Comparison of ENCODE assay signal across 12 cellular contexts in the genomic region with DNA sequence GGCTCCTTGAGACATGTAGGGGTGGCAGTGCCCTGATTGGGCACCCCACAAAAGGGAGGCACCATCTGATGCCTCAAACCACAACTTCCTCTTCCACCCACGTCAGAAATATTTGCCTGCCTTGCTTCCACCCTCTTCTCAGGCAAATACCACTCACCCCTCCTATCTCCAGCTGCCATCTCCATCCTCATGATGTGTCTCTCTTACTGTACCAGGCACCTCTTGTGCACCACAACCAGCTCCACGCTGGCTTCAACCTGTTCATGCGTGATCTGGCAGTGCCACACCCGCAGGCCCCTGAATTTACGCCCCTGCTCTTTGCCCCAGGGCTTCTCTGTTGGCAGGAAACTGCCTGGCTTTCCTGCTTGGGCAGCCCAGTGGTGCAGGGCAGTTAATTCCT.
DNase-seq lines count a peak whose midpoint lies in the region; ATAC-seq and TF ChIP-seq lines count a peak whose summit lies in the region.
"Had no signal": no experiment of that assay in that cellular context is flagged by ENCODE, and none has a peak within 500 bp of the region (broad histone marks: within the 10 kb centered on the region; RNA-seq: fewer than 3 reads in every experiment).

No MANE protein-coding gene starts in this region.

- H3F3A ChIP-seq in GM23248 (ENCODE audit: insufficient read depth), result no peaks in the 10 kb centered on the region

- H3K79me2 ChIP-seq in mammary epithelial cell (ENCODE audit: insufficient read depth, low read length), result no peaks in the 10 kb centered on the region
- H3K79me2 ChIP-seq in GM23248 (ENCODE audit: insufficient read depth), result no peaks in the 10 kb centered on the region

- WGBS in mammary epithelial cell (ENCODE audit: low coverage, missing lambda C conversion rate), result 11% methylated on average over 3 of the region's 5 CpGs
- WGBS in GM23248 (ENCODE audit: low coverage in 1 of 2, low lambda C conversion rate in 2 of 2, missing lambda C conversion rate in 2 of 2), 2 experiments, result 76 to 81% methylated on average over 5 of the region's 5 CpGs

- peaks cover 19% of the 10 kb centered on the region for H3K4me1 ChIP-seq in mammary epithelial cell (ENCODE audit: insufficient read depth, low read length)
- no peaks in the 10 kb centered on the region for H3K4me1 ChIP-seq in GM23248 (ENCODE audit: insufficient read depth)

- CTCF ChIA-PET in RWPE1 (lab: Yijun Ruan, JAX), result interaction anchor here (0.5 kb wide), 1 partner anchor 893 kb away, joined by 3 read pairs; no protein-coding TSS in a partner anchor
- CTCF ChIA-PET in mammary epithelial cell (lab: Charles Lee; ENCODE audit: low non-redundant PET), result no interaction called here

- no peak overlapping the region for H3K4me3 ChIP-seq in mammary epithelial cell (replicated peaks in 1 of 3; ENCODE audit: insufficient read depth in 1 of 3, low read depth in 2 of 3, low read length in 3 of 3)
- no peak overlapping the region for H3K4me3 ChIP-seq in GM23248
- H3K4me3 ChIP-seq: skin epidermis had no signal

- H3K4me2 ChIP-seq in mammary epithelial cell (ENCODE audit: insufficient read depth, low read depth, low read length) (no peak overlapping the region), GM23248 (ENCODE audit: unreplicated experiment) (no peak overlapping the region)

- ATAC-seq in HG03108 (IDR thresholded peaks at IDR 0.05; ENCODE audit: unreplicated experiment), result no peak

- TF ChIP-seq CTCF in RWPE1 (conservative IDR thresholded peaks at IDR 0.05; ENCODE audit: low read depth), result no peak
- TF ChIP-seq CTCF in mammary epithelial cell (conservative IDR thresholded peaks at IDR 0.05 in 1 of 2, IDR thresholded peaks at IDR 0.05 in 1 of 2; ENCODE audit: extremely low read depth in 1 of 2, insufficient read depth in 1 of 2, low read depth in 1 of 2, low read length in 2 of 2), result no peak

- H3K36me3 ChIP-seq in mammary epithelial cell (ENCODE audit: insufficient read depth, low read length) (no peaks in the 10 kb centered on the region), GM23248 (ENCODE audit: low read depth) (no peaks in the 10 kb centered on the region)

- peak overlapping the region; percentile 69 for H3K27ac ChIP-seq in RWPE1
- no peak overlapping the region for H3K27ac ChIP-seq in mammary epithelial cell (ENCODE audit: insufficient read depth, low read depth, low read length)
- no peak overlapping the region for H3K27ac ChIP-seq in GM23248

- in situ Hi-C loops in mammary epithelial cell (cut with MboI; ENCODE audit: low sequenced_read_pairs in 2 of 2) (no loop called here), GM23248 (cut with MboI) (no loop called here)

- intact Hi-C loops in mammary epithelial cell (cut with micrococcal nuclease), result loop anchor here (2.0 kb wide), 1 partner anchor 62 kb away; no protein-coding TSS in a partner anchor

- dilution Hi-C loops in mammary epithelial cell (cut with HindIII; ENCODE audit: low sequenced_read_pairs), result no loop called here

- H3K27me3 ChIP-seq in mammary epithelial cell (ENCODE audit: insufficient read depth, low read length) (no peaks in the 10 kb centered on the region), GM23248 (replicated peaks; ENCODE audit: insufficient read depth) (no peaks in the 10 kb centered on the region; the same call in 1 of the 2 replicates)

- peak; percentile 38 for DNase-seq in stimulated activated CD4-positive, alpha-beta T cell treated with anti-CD3 and anti-CD28 coated beads, Interleukin-15, amount 100 ng/mL, for 24 hours
- DNase-seq in stimulated activated CD4-positive, alpha-beta T cell treated with anti-CD3 and anti-CD28 coated beads, Interleukin-1b, Interleukin-23, amount 100 ng/mL, for 48 hours, result no peak
- DNase-seq in RWPE1 (ENCODE audit: low spot score) (peak; percentile 34), mammary epithelial cell (peak; percentile 37), GM23248 (no peak), cerebellar nuclear complex (lab: John Stamatoyannopoulos, UW) (no peak), HuH-7.5 (ENCODE audit: low spot score) (no peak)
- DNase-seq: Calu3, kidney glomerular epithelial cell, NCI-H510A had no signal

- BruUV-seq in mammary epithelial cell (replicated peaks; lab: Mats Ljungman, UMichigan), result no TSS peak

- H2AFZ ChIP-seq in mammary epithelial cell (ENCODE audit: low read depth, low read length), result no peak overlapping the region
- H2AFZ ChIP-seq in GM23248, result no peak overlapping the region

- H3K9ac ChIP-seq in mammary epithelial cell (ENCODE audit: insufficient read depth, low read length), result no peak overlapping the region
- no peak overlapping the region for H3K9ac ChIP-seq in GM23248

- H3K9me3 ChIP-seq in mammary epithelial cell (replicated peaks; ENCODE audit: insufficient read depth, low read length), result no peaks in the 10 kb centered on the region
- H3K9me3 ChIP-seq in GM23248 (ENCODE audit: low read depth), result no peaks in the 10 kb centered on the region

- H3K9me2 ChIP-seq in GM23248 (ENCODE audit: insufficient read depth), result no peaks in the 10 kb centered on the region

- H4K20me1 ChIP-seq in mammary epithelial cell (ENCODE audit: insufficient read depth, low read length) (no peaks in the 10 kb centered on the region), GM23248 (ENCODE audit: insufficient read depth) (no peaks in the 10 kb centered on the region)

- POLR2A ChIA-PET in RWPE1 (lab: Yijun Ruan, JAX; ENCODE audit: low non-redundant PET), result no interaction called here

Comparison
In these comparisons a context has a peak if more than half of its experiments do, and no peak if none do; other contexts are left out.
1. DNase-seq: peak in stimulated activated CD4-positive, alpha-beta T cell treated with anti-CD3 and anti-CD28 coated beads, Interleukin-15, amount 100 ng/mL, for 24 hours (single experiment), RWPE1 (single experiment) and mammary epithelial cell (single experiment); none in stimulated activated CD4-positive, alpha-beta T cell treated with anti-CD3 and anti-CD28 coated beads, Interleukin-1b, Interleukin-23, amount 100 ng/mL, for 48 hours (single experiment), GM23248 (single experiment), cerebellar nuclear complex (0 of 2) and HuH-7.5 (single experiment).